In genomic region chr1:106768501-106768900, GRCh38 we compare ENCODE assay signal across 19 cellular contexts.
DNase-seq lines count a peak whose midpoint lies in the region; ATAC-seq, FAIRE-seq and TF ChIP-seq lines count a peak whose summit lies in the region.
"Had no signal": no experiment of that assay in that cellular context is flagged by ENCODE, and none has a peak within 500 bp of the region (broad histone marks: within the 10 kb centered on the region; RNA-seq: fewer than 3 reads in every experiment).

No MANE protein-coding gene starts in this region.

- H4K20me1 ChIP-seq in PC-3 (ENCODE audit: low read length), result no peaks in the 10 kb centered on the region

- DNase-seq in AG09309 (ENCODE audit: low read depth) (peak; percentile 18), PC-3 (peak; percentile 91), cardiac fibroblast (ENCODE audit: low read depth in 2 of 2) (peak; percentile 32 to 40), kidney glomerular epithelial cell (lab: John Stamatoyannopoulos, UW) (peak; percentile 69), cerebellar cortex (ENCODE audit: low spot score) (no peak), DMS153 treated with DMSO at 0.1 percent for 48 hours (lab: John Stamatoyannopoulos, UW; ENCODE audit: unreplicated experiment) (no peak), GM19239 (ENCODE audit: insufficient read length, low spot score) (no peak)
- DNase-seq: activated CD4-positive, alpha-beta T cell treated with anti-CD3 and anti-CD28 coated beads for 1 hour; CD4-positive, CD25-positive, alpha-beta regulatory T cell; heart left ventricle; NCI-H1930; NCI-H446; stimulated activated CD4-positive, alpha-beta T cell treated with anti-CD3 and anti-CD28 coated beads, Interleukin-4, amount 100 ng/mL, for 4 hours had no signal

- FAIRE-seq in GM19239 (lab: Jason Lieb, UNC), result no peak
- FAIRE-seq: A549 had no signal

- H3K27me3 ChIP-seq in PC-3 (ENCODE audit: low read length), result no peaks in the 10 kb centered on the region
- H3K27me3 ChIP-seq: cardiac muscle cell, heart left ventricle, vagina had no signal

- POLR2A ChIA-PET in PC-3 (lab: Charles Lee; ENCODE audit: unreplicated experiment), result interaction anchor here (0.6 kb wide), 1 partner anchor 1110 kb away, joined by 3 read pairs; no protein-coding TSS in a partner anchor

- ATAC-seq in PC-3 (peak; percentile 73), GM18519 (IDR thresholded peaks at IDR 0.05; ENCODE audit: low FRiP score, unreplicated experiment) (no peak)
- ATAC-seq: A549; activated naive CD4-positive, alpha-beta T cell treated with anti-CD3 and anti-CD28 coated beads, Interleukin-2, amount 50 U/mL, for 72 hours; heart left ventricle had no signal

- peak overlapping the region; percentile 73 for H3K4me2 ChIP-seq in PC-3 (ENCODE audit: low read length)
- H3K4me2 ChIP-seq: A549 had no signal

- no peaks in the 10 kb centered on the region for H3K36me3 ChIP-seq in PC-3 (ENCODE audit: low read depth, low read length)
- H3K36me3 ChIP-seq: cardiac muscle cell, heart left ventricle, vagina had no signal

- H3K4me1 ChIP-seq in PC-3 (ENCODE audit: insufficient read depth, low read length), result peaks cover 40% of the 10 kb centered on the region
- H3K4me1 ChIP-seq: A549, heart left ventricle, vagina had no signal

- H3F3A ChIP-seq in PC-3 (ENCODE audit: low read length, unreplicated experiment), result no peaks in the 10 kb centered on the region

- no peaks in the 10 kb centered on the region for H3K79me2 ChIP-seq in PC-3 (ENCODE audit: low read length)

- TF ChIP-seq CTCF in AG09309 (IDR thresholded peaks at IDR 0.05; ENCODE audit: control insufficient read depth, insufficient read depth, low read depth, low read length, missing control alignments) (no peak), PC-3 (conservative IDR thresholded peaks at IDR 0.05; ENCODE audit: low read depth, low read length) (no peak), cardiac fibroblast (IDR thresholded peaks at IDR 0.05; ENCODE audit: low read depth, low read length) (no peak)

- H3K9ac ChIP-seq in PC-3 (ENCODE audit: low read length), result no peak overlapping the region

- H3K9me2 ChIP-seq in PC-3 (replicated peaks; ENCODE audit: low read length), result no peaks in the 10 kb centered on the region

- peak overlapping the region; percentile 81 for H3K27ac ChIP-seq in PC-3 (ENCODE audit: low read length)
- H3K27ac ChIP-seq: A549, heart left ventricle, vagina had no signal

- CTCF ChIA-PET in PC-3 (lab: Charles Lee), result no interaction called here

- H3K9me3 ChIP-seq in PC-3 (ENCODE audit: low read length), result no peaks in the 10 kb centered on the region
- H3K9me3 ChIP-seq: A549, vagina had no signal

- intact Hi-C loops in PC-3 (cut with micrococcal nuclease), result loop anchor here (5.0 kb wide), 1 partner anchor 146 kb away; no protein-coding TSS in a partner anchor

- H3K4me3 ChIP-seq in AG09309 (ENCODE audit: control insufficient read depth, low read depth, low read length) (no peak overlapping the region), PC-3 (ENCODE audit: low read length) (peak overlapping the region; percentile 36; the same call in 1 of the 2 replicates), cardiac fibroblast (replicated peaks in 1 of 2; ENCODE audit: low read depth in 2 of 2, low read length in 2 of 2) (no peak overlapping the region)
- H3K4me3 ChIP-seq: A549, cardiac muscle cell, heart left ventricle, lung, vagina had no signal

- no TSS peak for BruUV-seq in PC-3 (replicated peaks; lab: Mats Ljungman, UMichigan)

- peak overlapping the region; percentile 0; the same call in 1 of the 2 replicates for H2AFZ ChIP-seq in PC-3 (ENCODE audit: low read length)

Comparison
In these comparisons a context has a peak if more than half of its experiments do, and no peak if none do; other contexts are left out.
1. DNase-seq: peak in AG09309 (single experiment), PC-3 (single experiment), cardiac fibroblast (2 of 2) and kidney glomerular epithelial cell (single experiment); none in cerebellar cortex (single experiment), DMS153 treated with DMSO at 0.1 percent for 48 hours (single experiment) and GM19239 (single experiment).